18 cellular contexts compared by ENCODE assay signal in the genomic region with DNA sequence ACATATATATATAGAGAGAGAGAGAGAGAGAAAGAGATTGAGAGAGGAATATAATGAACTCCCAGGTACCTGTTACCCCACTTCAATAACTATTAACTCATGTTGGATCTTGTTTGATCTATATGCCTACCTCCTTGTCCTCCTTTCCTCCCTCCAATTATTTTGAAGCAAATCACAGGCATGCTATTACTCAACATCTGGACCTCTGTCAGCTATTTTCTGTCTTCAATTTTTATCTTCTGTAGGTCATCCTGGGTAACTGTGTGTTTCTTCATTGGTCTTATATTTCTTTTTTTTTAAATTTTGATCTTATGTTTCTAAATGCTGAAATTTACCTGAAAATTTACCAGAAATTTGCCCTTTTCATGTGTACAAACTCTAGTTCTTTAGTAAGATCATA. TPM values are rescaled to one million over a fixed set of nuclear protein-coding genes. Genes with fewer than 3 reads are reported as not detected.
A peak's percentile ranks its signal among the peaks of the same experiment; 100 is the strongest.
DNase-seq lines count a peak whose midpoint lies in the region; ATAC-seq and TF ChIP-seq lines count a peak whose summit lies in the region.
"Had no signal": no experiment of that assay in that cellular context is flagged by ENCODE, and none has a peak within 500 bp of the region (broad histone marks: within the 10 kb centered on the region; RNA-seq: fewer than 3 reads in every experiment).

No MANE protein-coding gene starts in this region.

- H3K27me3 ChIP-seq in aorta (ENCODE audit: control insufficient read depth in 1 of 2, insufficient read depth in 2 of 2, low read length in 1 of 2) = no peaks in the 10 kb centered on the region
- H3K27me3 ChIP-seq: MG63 had no signal

- peak; percentile 38 for DNase-seq in AG10803 (ENCODE audit: low read depth)
- DNase-seq in SK-N-MC (ENCODE audit: low read depth, low spot score) = no peak
- peak; percentile 29 for DNase-seq in fibroblast of mammary gland (ENCODE audit: low read depth)
- DNase-seq in stimulated activated effector memory CD8-positive, alpha-beta T cell treated with anti-CD3 and anti-CD28 coated beads, Interleukin-12 subunit alpha, Interleukin-12 subunit beta, amount 100 ng/mL, for 72 hours (ENCODE audit: low spot score in 2 of 2) = no peak
- DNase-seq in aorta = no peak
- no peak for DNase-seq in NCI-H2196 treated with DMSO at 0.1 percent for 48 hours (lab: John Stamatoyannopoulos, UW; ENCODE audit: unreplicated experiment)
- DNase-seq: COR-L47; GF-D8; Karpas-422; MG63; NCI-H1092 treated with DMSO at 0.1 percent for 48 hours; NCI-H1694 treated with DMSO at 0.1 percent for 48 hours; NCI-H526 treated with DMSO at 0.1 percent for 48 hours; NK-92 treated with Interleukin-12 subunit alpha and Interleukin-12 subunit beta, amount 100 ng/mL, for 24 hours; SIG-M5 had no signal

- H3K4me1 ChIP-seq in aorta (ENCODE audit: control insufficient read depth in 1 of 2, insufficient read depth in 2 of 2, low read length in 2 of 2) = peaks cover 0 to 3% of the 10 kb centered on the region in 2 donors

- peaks cover 28% of the 10 kb centered on the region for H3K4me1 Mint-ChIP-seq in stimulated activated effector memory CD8-positive, alpha-beta T cell treated with anti-CD3 and anti-CD28 coated beads, Interleukin-12 subunit alpha, Interleukin-12 subunit beta, amount 100 ng/mL, for 72 hours

- TF ChIP-seq CTCF in AG10803 (conservative IDR thresholded peaks at IDR 0.05; ENCODE audit: low read length) (no peak), fibroblast of mammary gland (conservative IDR thresholded peaks at IDR 0.05; ENCODE audit: control insufficient read depth, insufficient read depth, low read depth, low read length) (no peak)

- no peaks in the 10 kb centered on the region for H3K9me3 Mint-ChIP-seq in stimulated activated effector memory CD8-positive, alpha-beta T cell treated with anti-CD3 and anti-CD28 coated beads, Interleukin-12 subunit alpha, Interleukin-12 subunit beta, amount 100 ng/mL, for 72 hours

- H3K36me3 ChIP-seq in SK-N-MC (ENCODE audit: insufficient read depth, low read length) (no peaks in the 10 kb centered on the region), aorta (ENCODE audit: control insufficient read depth in 1 of 2, insufficient read depth in 2 of 2, low read length in 1 of 2) (no peaks in the 10 kb centered on the region)
- H3K36me3 ChIP-seq: MG63 had no signal

- H3K4me3 ChIP-seq in AG10803 (ENCODE audit: low read length) (no peak overlapping the region), SK-N-MC (no peak overlapping the region), fibroblast of mammary gland (ENCODE audit: control insufficient read depth, low read depth, low read length) (no peak overlapping the region), aorta (ENCODE audit: low read length in 2 of 2) (no peak overlapping the region)
- H3K4me3 ChIP-seq: MG63 had no signal

- H3K27ac ChIP-seq in SK-N-MC (no peak overlapping the region), aorta (ENCODE audit: low read depth in 1 of 2, low read length in 2 of 2) (no peak overlapping the region)

- H3K4me3 Mint-ChIP-seq in stimulated activated effector memory CD8-positive, alpha-beta T cell treated with anti-CD3 and anti-CD28 coated beads, Interleukin-12 subunit alpha, Interleukin-12 subunit beta, amount 100 ng/mL, for 72 hours = no peak overlapping the region
- H3K4me3 Mint-ChIP-seq: CD14-positive monocyte had no signal

- intact Hi-C loops in aorta (cut with DNase I) = no loop called here

- no peak for ATAC-seq in stimulated activated effector memory CD8-positive, alpha-beta T cell treated with anti-CD3 and anti-CD28 coated beads, Interleukin-12 subunit alpha, Interleukin-12 subunit beta, amount 100 ng/mL, for 72 hours
- ATAC-seq in GM21423 (IDR thresholded peaks at IDR 0.05; ENCODE audit: unreplicated experiment) (no peak), GM21825 (IDR thresholded peaks at IDR 0.05; ENCODE audit: unreplicated experiment) (no peak), aorta (ENCODE audit: low FRiP score) (no peak)

- no peaks in the 10 kb centered on the region for H3K9me3 ChIP-seq in SK-N-MC (ENCODE audit: low read depth, low read length)
- no peaks in the 10 kb centered on the region for H3K9me3 ChIP-seq in aorta (ENCODE audit: control insufficient read depth, low read length)
- H3K9me3 ChIP-seq: MG63 had no signal

- peak overlapping the region; percentile 30 for H3K27ac Mint-ChIP-seq in stimulated activated effector memory CD8-positive, alpha-beta T cell treated with anti-CD3 and anti-CD28 coated beads, Interleukin-12 subunit alpha, Interleukin-12 subunit beta, amount 100 ng/mL, for 72 hours

- peak overlapping the region; percentile 1 for H3K9ac ChIP-seq in SK-N-MC (ENCODE audit: insufficient read length)

- peaks cover 6% of the 10 kb centered on the region for H3K36me3 Mint-ChIP-seq in stimulated activated effector memory CD8-positive, alpha-beta T cell treated with anti-CD3 and anti-CD28 coated beads, Interleukin-12 subunit alpha, Interleukin-12 subunit beta, amount 100 ng/mL, for 72 hours

RNA-seq across cellular contexts. Expression of a gene that starts 24.8 kb away (rescaled TPM):
- 10 to 100 TPM; 27.0 to 47.0 TPM for total RNA-seq in aorta
- 10 to 100 TPM in 1 of 2 donors, 1 to 10 TPM in 1; 7.9 to 13.3 TPM for polyA plus RNA-seq in aorta

Comparison
In these comparisons a context has a peak if more than half of its experiments do, and no peak if none do; other contexts are left out.
1. DNase-seq: peak in AG10803 (single experiment) and fibroblast of mammary gland (single experiment); none in SK-N-MC (single experiment), stimulated activated effector memory CD8-positive, alpha-beta T cell treated with anti-CD3 and anti-CD28 coated beads, Interleukin-12 subunit alpha, Interleukin-12 subunit beta, amount 100 ng/mL, for 72 hours (0 of 2), aorta (0 of 2) and NCI-H2196 treated with DMSO at 0.1 percent for 48 hours (single experiment).